In the genomic region with DNA sequence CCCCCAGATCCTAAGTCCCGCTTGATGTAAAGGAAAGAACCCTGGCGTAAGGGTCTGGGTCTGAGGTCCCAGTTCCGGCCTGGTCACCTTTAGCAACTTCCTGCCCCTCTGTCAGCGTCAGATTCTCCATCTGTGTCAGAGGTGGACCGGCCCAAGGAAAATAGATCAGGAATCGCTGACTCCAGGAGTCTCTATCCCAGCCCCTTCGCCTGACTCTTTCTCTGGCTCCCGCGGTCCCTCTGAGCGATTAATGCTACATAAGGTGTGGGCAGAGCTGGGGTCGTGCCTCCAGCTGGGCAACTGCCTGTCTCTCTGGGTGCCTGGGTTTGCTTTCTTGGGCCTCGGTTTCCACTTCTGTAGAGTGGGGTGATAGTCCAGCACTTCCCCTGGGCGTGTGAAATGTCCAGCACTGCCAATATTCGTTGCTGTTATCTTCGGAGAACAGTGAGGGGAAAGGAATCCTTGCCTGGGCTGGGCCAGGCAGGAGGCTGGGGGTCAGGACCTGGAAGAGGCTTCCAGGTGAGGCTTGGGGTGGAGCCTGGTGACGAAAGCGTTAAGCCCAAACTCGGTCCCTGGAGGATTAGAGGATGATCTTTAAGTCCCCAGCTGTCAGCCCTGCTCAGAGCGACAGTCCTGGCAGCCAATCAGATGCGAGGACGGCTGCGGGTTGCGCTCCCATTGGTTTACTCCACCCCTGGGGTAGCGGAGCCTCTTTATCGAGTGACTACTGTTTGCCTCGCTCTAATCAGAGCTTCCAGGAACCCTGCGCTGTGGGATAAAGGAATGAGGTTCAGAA, we compare ENCODE assay signal across 9 cellular contexts. TPM values are rescaled to one million over a fixed set of nuclear protein-coding genes. Genes with fewer than 3 reads are reported as not detected.
A peak's percentile ranks its signal among the peaks of the same experiment; 100 is the strongest.
DNase-seq lines count a peak whose midpoint lies in the region; FAIRE-seq and TF ChIP-seq lines count a peak whose summit lies in the region.
"Had no signal": no experiment of that assay in that cellular context is flagged by ENCODE, and none has a peak within 500 bp of the region (broad histone marks: within the 10 kb centered on the region; RNA-seq: fewer than 3 reads in every experiment).

No MANE protein-coding gene starts in this region.

- peak overlapping the region; percentile 25 for H3K9ac ChIP-seq in SK-N-MC (ENCODE audit: insufficient read length)

- no peaks in the 10 kb centered on the region for H3K9me3 Mint-ChIP-seq in activated naive CD4-positive, alpha-beta T cell treated with anti-CD3 and anti-CD28 coated beads for 36 hours

- H3K4me1 Mint-ChIP-seq in activated naive CD4-positive, alpha-beta T cell treated with anti-CD3 and anti-CD28 coated beads for 36 hours (ENCODE audit: low read depth), result peaks cover 40% of the 10 kb centered on the region

- H3K27me3 Mint-ChIP-seq in activated naive CD4-positive, alpha-beta T cell treated with anti-CD3 and anti-CD28 coated beads for 36 hours (ENCODE audit: low read depth), result no peaks in the 10 kb centered on the region

- H3K4me3 Mint-ChIP-seq in activated naive CD4-positive, alpha-beta T cell treated with anti-CD3 and anti-CD28 coated beads for 36 hours, result peak overlapping the region; percentile 94

- H3K36me3 ChIP-seq in SK-N-MC (ENCODE audit: insufficient read depth, low read length), result peaks cover 18% of the 10 kb centered on the region; the same call in 1 of the 2 replicates

- no peaks in the 10 kb centered on the region for H3K9me3 ChIP-seq in SK-N-MC (ENCODE audit: low read depth, low read length)

- intact Hi-C loops in activated naive CD4-positive, alpha-beta T cell treated with anti-CD3 and anti-CD28 coated beads for 36 hours (cut with micrococcal nuclease), result loop anchor here (1.0 to 2.0 kb wide), 3 partner anchors 14 to 54 kb away; a partner anchor contains a TSS

- H3K36me3 Mint-ChIP-seq in activated naive CD4-positive, alpha-beta T cell treated with anti-CD3 and anti-CD28 coated beads for 36 hours (ENCODE audit: low read depth), result peaks cover 25% of the 10 kb centered on the region

- CTCF ChIA-PET in activated naive CD4-positive, alpha-beta T cell treated with anti-CD3 and anti-CD28 coated beads for 36 hours (lab: Charles Lee), result interaction anchor here (0.6 to 1.2 kb wide), 3 partner anchors 10 to 423 kb away, joined by 3 to 4 read pairs (median 4); no protein-coding TSS in a partner anchor

- H3K4me3 ChIP-seq in SK-N-MC, result peak overlapping the region; percentile 90

- no peak overlapping the region for H3K27ac Mint-ChIP-seq in activated naive CD4-positive, alpha-beta T cell treated with anti-CD3 and anti-CD28 coated beads for 36 hours

- TF ChIP-seq POLR2A in H54 (IDR thresholded peaks at IDR 0.05; ENCODE audit: low read depth, low read length), result 0 out of 2 replicates have a peak, but pooled peaks have one; percentile 5

- FAIRE-seq in H54 (lab: Jason Lieb, UNC), result peak; percentile 64
- FAIRE-seq: islet of Langerhans had no signal

- DNase-seq in D341Med (ENCODE audit: low spot score), result peak; percentile 97
- DNase-seq in H54 (ENCODE audit: insufficient read length, low spot score), result peak; percentile 99
- peak; percentile 97 for DNase-seq in MV-4-11 (lab: John Stamatoyannopoulos, UW)
- peak; percentile 90 for DNase-seq in SK-N-MC (ENCODE audit: low read depth, low spot score)
- DNase-seq in activated naive CD4-positive, alpha-beta T cell treated with anti-CD3 and anti-CD28 coated beads for 36 hours, result peak; percentile 95
- DNase-seq in germinal center (ENCODE audit: low spot score), result peak; percentile 99
- peak; percentile 80 for DNase-seq in non-pigmented ciliary epithelial cell (ENCODE audit: low read depth)
- DNase-seq in stromal cell of bone marrow (ENCODE audit: low read depth), result peak; percentile 87

- no peak overlapping the region for H3K27ac ChIP-seq in SK-N-MC

RNA-seq across cellular contexts. Expression of a gene that starts 0.8 kb away (rescaled TPM):
- 10 to 100 TPM; 24.4 to 30.1 TPM for total RNA-seq in activated naive CD4-positive, alpha-beta T cell treated with anti-CD3 and anti-CD28 coated beads for 36 hours

RNA-seq across cellular contexts. Expression of a gene that starts 14.3 kb away (rescaled TPM):
- 100 to 1,000 TPM; 104 TPM for total RNA-seq in activated naive CD4-positive, alpha-beta T cell treated with anti-CD3 and anti-CD28 coated beads for 36 hours

RNA-seq across cellular contexts. Expression of a gene that starts 19.4 kb away (rescaled TPM):
- total RNA-seq in activated naive CD4-positive, alpha-beta T cell treated with anti-CD3 and anti-CD28 coated beads for 36 hours, result not detected

RNA-seq across cellular contexts. Expression of a gene that starts 19.8 kb away (rescaled TPM):
- 100 to 1,000 TPM; 105 to 109 TPM for total RNA-seq in activated naive CD4-positive, alpha-beta T cell treated with anti-CD3 and anti-CD28 coated beads for 36 hours

RNA-seq across cellular contexts. Expression of a gene that starts 26.3 kb away (rescaled TPM):
- 100 to 1,000 TPM; 123 to 136 TPM for total RNA-seq in activated naive CD4-positive, alpha-beta T cell treated with anti-CD3 and anti-CD28 coated beads for 36 hours
